In the genomic region with DNA sequence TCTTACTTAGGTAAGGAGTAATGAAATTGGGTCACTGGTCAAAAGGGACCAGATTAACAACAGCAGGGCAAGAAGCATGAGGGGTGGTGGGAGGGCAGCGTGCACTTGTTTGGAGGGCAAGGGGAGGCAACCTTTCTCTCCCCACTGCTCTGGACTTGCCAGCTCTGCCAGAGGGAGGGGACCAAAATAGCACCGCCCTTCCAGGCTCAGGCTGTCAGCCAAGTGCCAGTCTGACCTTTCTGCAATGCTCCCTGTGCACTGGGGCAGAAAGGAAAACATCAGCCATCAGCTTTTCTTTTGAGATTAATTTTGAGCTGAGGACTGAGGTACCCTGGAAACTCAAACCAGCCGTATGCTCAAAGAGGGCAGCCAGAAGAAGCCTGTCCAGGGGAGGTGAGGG, we compare ENCODE assay signal across 2 cellular contexts.
A peak's percentile ranks its signal among the peaks of the same experiment; 100 is the strongest.
TF ChIP-seq lines count a peak whose summit lies in the region.

No MANE protein-coding gene starts in this region.

TF ChIP-seq in HEK293, 187 proteins besides CTCF, POLR2A, EP300 and RAD21:
- TF ChIP-seq ZNF654 (tag by site-specific recombination; IDR thresholded peaks at IDR 0.05; ENCODE audit: low read depth) (no peak), ZNF16 (tag by site-specific recombination; IDR thresholded peaks at IDR 0.05; ENCODE audit: low read depth) (no peak), OSR2 (tag by site-specific recombination; IDR thresholded peaks at IDR 0.05) (no peak), SP2 (tag by site-specific recombination; IDR thresholded peaks at IDR 0.05) (peak; percentile 33; the same call in 1 of the 2 replicates), ZNF155 (tag by site-specific recombination; IDR thresholded peaks at IDR 0.05) (no peak), ZNF677 (tag by site-specific recombination; IDR thresholded peaks at IDR 0.05) (no peak), ZNF776 (tag by site-specific recombination; IDR thresholded peaks at IDR 0.05; ENCODE audit: borderline replicate concordance) (no peak), ZNF791 (tag by site-specific recombination; IDR thresholded peaks at IDR 0.05) (no peak), ZNF600 (tag by site-specific recombination; IDR thresholded peaks at IDR 0.05) (peak; percentile 86), IKZF3 (tag by site-specific recombination; IDR thresholded peaks at IDR 0.05) (no peak), ZNF394 (tag by site-specific recombination; IDR thresholded peaks at IDR 0.05; ENCODE audit: borderline replicate concordance) (no peak), BCL11B (tag by site-specific recombination; IDR thresholded peaks at IDR 0.05; ENCODE audit: low read depth) (no peak), ZNF140 (tag by site-specific recombination; IDR thresholded peaks at IDR 0.05) (no peak), ZNF341 (tag by site-specific recombination; IDR thresholded peaks at IDR 0.05; ENCODE audit: low read depth) (0 out of 2 replicates have a peak, but pooled peaks have one; percentile 32)

TF ChIP-seq in H1, 55 proteins besides CTCF, POLR2A, EP300 and RAD21:
- TF ChIP-seq, protein P1, sequence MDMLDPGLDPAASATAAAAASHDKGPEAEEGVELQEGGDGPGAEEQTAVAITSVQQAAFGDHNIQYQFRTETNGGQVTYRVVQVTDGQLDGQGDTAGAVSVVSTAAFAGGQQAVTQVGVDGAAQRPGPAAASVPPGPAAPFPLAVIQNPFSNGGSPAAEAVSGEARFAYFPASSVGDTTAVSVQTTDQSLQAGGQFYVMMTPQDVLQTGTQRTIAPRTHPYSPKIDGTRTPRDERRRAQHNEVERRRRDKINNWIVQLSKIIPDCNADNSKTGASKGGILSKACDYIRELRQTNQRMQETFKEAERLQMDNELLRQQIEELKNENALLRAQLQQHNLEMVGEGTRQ (IDR thresholded peaks at IDR 0.05; ENCODE audit: low read length): no peak
- no peak for TF ChIP-seq EZH2 (IDR thresholded peaks at IDR 0.05; ENCODE audit: low read depth, low read length, severe bottlenecking)
- TF ChIP-seq TBP (IDR thresholded peaks at IDR 0.05; ENCODE audit: low read depth, low read length): no peak
- TF ChIP-seq BRCA1 (IDR thresholded peaks at IDR 0.05; ENCODE audit: low read depth, low read length): no peak
- TF ChIP-seq CHD2 (IDR thresholded peaks at IDR 0.05; ENCODE audit: low read length): no peak
